Comparison of ENCODE assay signal across 1 cellular context in genomic region chr3:183447206-183448001, GRCh38.
TF ChIP-seq lines count a peak whose summit lies in the region.

No MANE protein-coding gene starts in this region.

TF ChIP-seq in HepG2, 621 proteins besides CTCF, POLR2A, EP300 and RAD21 (continued from another document and continues in another):
- TF ChIP-seq ZNF318 (CRISPR knock-in tag; IDR thresholded peaks at IDR 0.05) (peak; percentile 91), HMGXB3 (CRISPR knock-in tag; IDR thresholded peaks at IDR 0.05; ENCODE audit: borderline replicate concordance) (peak; percentile 88), KLF11 (CRISPR knock-in tag; IDR thresholded peaks at IDR 0.05) (peak; percentile 61; the same call in 1 of the 2 replicates), FOXA3 (CRISPR knock-in tag; IDR thresholded peaks at IDR 0.05) (peak; percentile 76), SATB2 (CRISPR knock-in tag; IDR thresholded peaks at IDR 0.05) (no peak), ZNF329 (CRISPR knock-in tag; IDR thresholded peaks at IDR 0.05; ENCODE audit: low read depth) (0 out of 2 replicates have a peak, but pooled peaks have one; percentile 80), HBP1 (CRISPR knock-in tag; IDR thresholded peaks at IDR 0.05; ENCODE audit: low read depth) (peak; percentile 76; the same call in 1 of the 2 replicates), ZNF781 (CRISPR knock-in tag; IDR thresholded peaks at IDR 0.05; ENCODE audit: borderline replicate concordance, not compliant biosample characterization) (peak; percentile 22), THAP8 (CRISPR knock-in tag; IDR thresholded peaks at IDR 0.05; ENCODE audit: borderline replicate concordance) (no peak), ZNF225 (CRISPR knock-in tag; IDR thresholded peaks at IDR 0.05) (peak; percentile 88; the same call in 1 of the 2 replicates), ZC3H13 (CRISPR knock-in tag; IDR thresholded peaks at IDR 0.05) (no peak; the same call in 1 of the 2 replicates), FLYWCH1 (CRISPR knock-in tag; IDR thresholded peaks at IDR 0.05) (no peak), WIZ (CRISPR knock-in tag; IDR thresholded peaks at IDR 0.05) (peak; percentile 72; the same call in 1 of the 2 replicates), ZNF839 (CRISPR knock-in tag; IDR thresholded peaks at IDR 0.05; ENCODE audit: borderline replicate concordance) (peak; percentile 74; the same call in 1 of the 2 replicates), CREBL2 (CRISPR knock-in tag; IDR thresholded peaks at IDR 0.05; ENCODE audit: borderline replicate concordance) (peak; percentile 27; the same call in 1 of the 2 replicates), TEAD3 (CRISPR knock-in tag; optimal IDR thresholded peaks at IDR 0.05; ENCODE audit: borderline replicate concordance) (peak; percentile 72), GABPA (IDR thresholded peaks at IDR 0.05; ENCODE audit: low read depth, low read length) (no peak), GABPA (CRISPR knock-in tag; IDR thresholded peaks at IDR 0.05; ENCODE audit: low read depth) (peak; percentile 62), ZNF770 (CRISPR knock-in tag; IDR thresholded peaks at IDR 0.05) (peak; percentile 64), GFI1 (CRISPR knock-in tag; IDR thresholded peaks at IDR 0.05; ENCODE audit: borderline replicate concordance) (peak; percentile 46; the same call in 1 of the 2 replicates), ZNF414 (CRISPR knock-in tag; IDR thresholded peaks at IDR 0.05) (peak; percentile 88; the same call in 1 of the 2 replicates), SP2 (CRISPR knock-in tag; IDR thresholded peaks at IDR 0.05) (peak; percentile 84), ZSCAN30 (CRISPR knock-in tag; IDR thresholded peaks at IDR 0.05) (no peak), MTERF4 (CRISPR knock-in tag; IDR thresholded peaks at IDR 0.05) (0 out of 2 replicates have a peak, but pooled peaks have one; percentile 46), ZNF276 (CRISPR knock-in tag; IDR thresholded peaks at IDR 0.05; ENCODE audit: low read depth) (no peak), ZNF275 (CRISPR knock-in tag; IDR thresholded peaks at IDR 0.05; ENCODE audit: borderline replicate concordance) (peak; percentile 84; the same call in 1 of the 2 replicates), PLRG1 (conservative IDR thresholded peaks at IDR 0.05) (no peak), HHEX (CRISPR knock-in tag; IDR thresholded peaks at IDR 0.05) (no peak), HMG20B (CRISPR knock-in tag; conservative IDR thresholded peaks at IDR 0.05) (0 out of 2 replicates have a peak, but pooled peaks have one; percentile 24), SP5 (CRISPR knock-in tag; IDR thresholded peaks at IDR 0.05; ENCODE audit: borderline replicate concordance, low read depth) (peak; percentile 56; the same call in 1 of the 2 replicates), KDM5A (IDR thresholded peaks at IDR 0.05; ENCODE audit: borderline replicate concordance, low read length) (peak; percentile 58; the same call in 1 of the 2 replicates), POLR2AphosphoS5 (IDR thresholded peaks at IDR 0.05; ENCODE audit: low read depth, low read length) (peak; percentile 85)
